8 cellular contexts compared by ENCODE assay signal in genomic region chr17:28745052-28745776, GRCh38. TPM values are rescaled to one million over a fixed set of nuclear protein-coding genes. Genes with fewer than 3 reads are reported as not detected.
DNase-seq lines count a peak whose midpoint lies in the region; ATAC-seq and TF ChIP-seq lines count a peak whose summit lies in the region.

No MANE protein-coding gene starts in this region.

- DNase-seq in D341Med (ENCODE audit: low spot score) (peak; percentile 58), mucosa of descending colon (peak; percentile 73 to 81 (median 74)), transverse colon (peak; percentile 67)
- DNase-seq in T-helper 2 cell treated with Interferon-gamma antibody and Interleukin-4, amounts not matched to agents 5 μg/mL and 100 μg/mL, for 36 hours (ENCODE audit: low spot score): no peak
- DNase-seq in effector CD4-positive, alpha-beta T cell: no peak

- H3K27me3 Mint-ChIP-seq in T-helper 2 cell treated with Interferon-gamma antibody and Interleukin-4, amounts not matched to agents 5 μg/mL and 100 μg/mL, for 36 hours (ENCODE audit: low read depth): no peaks in the 10 kb centered on the region

- H3K27ac ChIP-seq in KOPT-K1 (ENCODE audit: low read depth, low read length, poor library complexity, severe bottlenecking) (peak overlapping the region; percentile 72), transverse colon (peak overlapping the region; percentile 98 to 99 (median 98))

- peak; percentile 0 for ATAC-seq in esophagus mucosa
- ATAC-seq in mucosa of descending colon: peak; percentile 1
- ATAC-seq in activated CD4-positive, CD25-positive, alpha-beta regulatory T cell treated with anti-CD3 and anti-CD28 coated beads, Interleukin-2, amount 50 U/mL, for 24 hours: no peak

- TF ChIP-seq EP300 in transverse colon (IDR thresholded peaks at IDR 0.05; ENCODE audit: low read depth): no peak

- H3K27ac Mint-ChIP-seq in T-helper 2 cell treated with Interferon-gamma antibody and Interleukin-4, amounts not matched to agents 5 μg/mL and 100 μg/mL, for 36 hours: peak overlapping the region; percentile 91

- TF ChIP-seq CTCF in mucosa of descending colon (IDR thresholded peaks at IDR 0.05): no peak
- no peak for TF ChIP-seq CTCF in transverse colon (IDR thresholded peaks at IDR 0.05)

- H3K27me3 ChIP-seq in transverse colon: no peaks in the 10 kb centered on the region

- peak; percentile 55 for TF ChIP-seq POLR2A in transverse colon (IDR thresholded peaks at IDR 0.05)

- peaks cover 13% of the 10 kb centered on the region for H3K36me3 Mint-ChIP-seq in T-helper 2 cell treated with Interferon-gamma antibody and Interleukin-4, amounts not matched to agents 5 μg/mL and 100 μg/mL, for 36 hours (ENCODE audit: low read depth)

- peaks cover 39% of the 10 kb centered on the region for H3K36me3 ChIP-seq in KOPT-K1 (ENCODE audit: insufficient read depth, low read length)
- no peaks in the 10 kb centered on the region for H3K36me3 ChIP-seq in mucosa of descending colon (ENCODE audit: low read depth)
- no peaks in the 10 kb centered on the region for H3K36me3 ChIP-seq in transverse colon

- peak overlapping the region; percentile 89 for H3K4me3 Mint-ChIP-seq in T-helper 2 cell treated with Interferon-gamma antibody and Interleukin-4, amounts not matched to agents 5 μg/mL and 100 μg/mL, for 36 hours

- 1% methylated on average over 26 of the region's 28 CpGs; no CpG with 5 or more reads in 1 of the 2 donors for WGBS in transverse colon (ENCODE audit: low coverage in 1 of 2), 2 donors

- H3K4me1 ChIP-seq in mucosa of descending colon (ENCODE audit: low read depth) (peaks cover 49% of the 10 kb centered on the region), transverse colon (peaks cover 17 to 78% (median 65%) of the 10 kb centered on the region in 4 donors)

- H3K9me3 ChIP-seq in KOPT-K1 (ENCODE audit: insufficient read depth, low read length, poor library complexity, severe bottlenecking): no peaks in the 10 kb centered on the region
- no peaks in the 10 kb centered on the region for H3K9me3 ChIP-seq in mucosa of descending colon
- H3K9me3 ChIP-seq in transverse colon: no peaks in the 10 kb centered on the region

- H3K4me1 Mint-ChIP-seq in T-helper 2 cell treated with Interferon-gamma antibody and Interleukin-4, amounts not matched to agents 5 μg/mL and 100 μg/mL, for 36 hours (ENCODE audit: low read depth): peaks cover 15% of the 10 kb centered on the region

- in situ Hi-C loops in transverse colon (cut with MboI; ENCODE audit: low pct_ligation_motif_present in 1 of 4, low pct_unique_long_range_greater_than_20kb in 1 of 4, low sequenced_read_pairs in 3 of 4): no loop called here

- H3K9me3 Mint-ChIP-seq in T-helper 2 cell treated with Interferon-gamma antibody and Interleukin-4, amounts not matched to agents 5 μg/mL and 100 μg/mL, for 36 hours: no peaks in the 10 kb centered on the region

- H3K4me3 ChIP-seq in mucosa of descending colon: peak overlapping the region; percentile 75
- H3K4me3 ChIP-seq in transverse colon: peak overlapping the region; percentile 80 to 89 (median 81)

- intact Hi-C loops in mucosa of descending colon (cut with DNase I, micrococcal nuclease): no loop called here
- intact Hi-C loops in transverse colon (cut with DNase I; ENCODE audit: low total_unique reads): no loop called here

RNA-seq across cellular contexts. Expression of gene TRAF4, which starts 1.4 kb away (rescaled TPM):
- total RNA-seq in esophagus mucosa (41.6 TPM), mucosa of descending colon (100 to 1,000 TPM in 2 of 3 donors, 10 to 100 TPM in 1; 66.0 to 166 (median 126) TPM), transverse colon (100 to 1,000 TPM in 3 of 4 donors, 10 to 100 TPM in 1; 65.7 to 191 (median 126) TPM)

RNA-seq across cellular contexts. Expression of gene NEK8, which starts 16.6 kb away (rescaled TPM):
- total RNA-seq in esophagus mucosa (3.9 TPM), mucosa of descending colon (1 to 10 TPM; 3.4 to 7.9 (median 6.8) TPM), transverse colon (10 to 100 TPM in 1 of 4 donors, 1 to 10 TPM in 3; 5.7 to 52.3 (median 8.3) TPM)

RNA-seq across cellular contexts. Expression of gene TLCD1, which starts 19.2 kb away (rescaled TPM):
- 14.7 TPM for total RNA-seq in esophagus mucosa
- total RNA-seq in mucosa of descending colon: 10 to 100 TPM in 2 of 3 donors, 1 to 10 TPM in 1; 4.8 to 21.3 (median 16.8) TPM
- 10 to 100 TPM in 1 of 4 donors, 1 to 10 TPM in 1, not detected in 2; 5.6 to 11.5 TPM for total RNA-seq in transverse colon

RNA-seq across cellular contexts. Expression of gene RPL23A, which starts 25.4 kb away (rescaled TPM):
- total RNA-seq in esophagus mucosa (1,336 TPM), mucosa of descending colon (1,000 to 10,000 TPM; 1,144 to 1,252 (median 1,216) TPM), transverse colon (100 to 1,000 TPM; 238 to 385 (median 342) TPM)

RNA-seq across cellular contexts. Expression of gene RAB34, which starts 27.5 kb away (rescaled TPM):
- total RNA-seq in esophagus mucosa (34.2 TPM), mucosa of descending colon (10 to 100 TPM in 2 of 3 donors, 1 to 10 TPM in 1; 6.5 to 74.4 (median 19.3) TPM), transverse colon (10 to 100 TPM; 41.1 to 60.5 (median 50.0) TPM)

Comparison
In these comparisons a context has a peak if more than half of its experiments do, and no peak if none do; other contexts are left out.
1. DNase-seq: peak in D341Med (single experiment), mucosa of descending colon (3 of 3) and transverse colon (single experiment); none in T-helper 2 cell treated with Interferon-gamma antibody and Interleukin-4, amounts not matched to agents 5 μg/mL and 100 μg/mL, for 36 hours (single experiment) and effector CD4-positive, alpha-beta T cell (single experiment).
2. ATAC-seq: peak in esophagus mucosa (single experiment) and mucosa of descending colon (single experiment); none in activated CD4-positive, CD25-positive, alpha-beta regulatory T cell treated with anti-CD3 and anti-CD28 coated beads, Interleukin-2, amount 50 U/mL, for 24 hours (0 of 2).